Comparison of ENCODE assay signal across 18 cellular contexts in genomic region chr3:113805249-113805648, GRCh38. TPM values are rescaled to one million over a fixed set of nuclear protein-coding genes. Genes with fewer than 3 reads are reported as not detected.
A peak's percentile ranks its signal among the peaks of the same experiment; 100 is the strongest.
DNase-seq lines count a peak whose midpoint lies in the region; ATAC-seq, FAIRE-seq and TF ChIP-seq lines count a peak whose summit lies in the region.
"Had no signal": no experiment of that assay in that cellular context is flagged by ENCODE, and none has a peak within 500 bp of the region (broad histone marks: within the 10 kb centered on the region; RNA-seq: fewer than 3 reads in every experiment).

No MANE protein-coding gene starts in this region.

- no peaks in the 10 kb centered on the region for H3K9me1 ChIP-seq in endothelial cell of umbilical vein (replicated peaks; ENCODE audit: control insufficient read depth, extremely low read depth, insufficient read depth, low read length)

- peak overlapping the region; percentile 58 for H3K27ac ChIP-seq in endothelial cell of umbilical vein (ENCODE audit: insufficient read depth, low read depth, low read length)
- H3K27ac ChIP-seq: GM23248 had no signal

- no peaks in the 10 kb centered on the region for H3K79me2 ChIP-seq in endothelial cell of umbilical vein (ENCODE audit: control insufficient read depth, insufficient read depth, low read length)

- H3K36me3 ChIP-seq in endothelial cell of umbilical vein (ENCODE audit: control insufficient read depth in 2 of 2, extremely low read depth in 1 of 2, insufficient read depth in 2 of 2, low read length in 2 of 2): peaks cover 6 to 9% of the 10 kb centered on the region in 2 experiments
- H3K36me3 ChIP-seq in mucosa of descending colon (ENCODE audit: low read depth): no peaks in the 10 kb centered on the region

- FAIRE-seq in GM19239 (lab: Jason Lieb, UNC) (peak; percentile 75), endothelial cell of umbilical vein (lab: Jason Lieb, UNC) (no peak)
- FAIRE-seq: GM12891, H1 had no signal

- no peak for TF ChIP-seq POLR2A in endothelial cell of umbilical vein (IDR thresholded peaks at IDR 0.05; ENCODE audit: low read depth, low read length)

- CTCF ChIA-PET in endothelial cell of umbilical vein (lab: Charles Lee): interaction anchor here (0.7 kb wide), 1 partner anchor 61 kb away, joined by 3 read pairs; no protein-coding TSS in a partner anchor

- peak overlapping the region; percentile 34 for H3K9ac ChIP-seq in endothelial cell of umbilical vein (replicated peaks; ENCODE audit: extremely low read depth, insufficient read depth, low read length)
- H3K9ac ChIP-seq: GM23248 had no signal

- H3K9me3 ChIP-seq in endothelial cell of umbilical vein (replicated peaks; ENCODE audit: control insufficient read depth, insufficient read depth, low read length) (no peaks in the 10 kb centered on the region), mucosa of descending colon (no peaks in the 10 kb centered on the region)

- peaks cover 32% of the 10 kb centered on the region for H3K4me1 ChIP-seq in endothelial cell of umbilical vein (ENCODE audit: control insufficient read depth, extremely low read depth, insufficient read depth, low read length)
- H3K4me1 ChIP-seq in mucosa of descending colon (ENCODE audit: low read depth): peaks cover 3% of the 10 kb centered on the region

- POLR2A ChIA-PET in endothelial cell of umbilical vein (lab: Charles Lee): no interaction called here

- H3K4me3 ChIP-seq in endothelial cell of umbilical vein (replicated peaks in 1 of 3; ENCODE audit: insufficient read depth in 1 of 3, low read depth in 1 of 3, low read length in 3 of 3) (no peak overlapping the region), mucosa of descending colon (no peak overlapping the region)
- H3K4me3 ChIP-seq: GM23248 had no signal

- H3K4me2 ChIP-seq in endothelial cell of umbilical vein (ENCODE audit: insufficient read depth, low read length): peak overlapping the region; percentile 88

- no peak overlapping the region for H2AFZ ChIP-seq in endothelial cell of umbilical vein (ENCODE audit: low read depth, low read length)
- H2AFZ ChIP-seq: GM23248 had no signal

- TF ChIP-seq CTCF in endothelial cell of umbilical vein (IDR thresholded peaks at IDR 0.05; ENCODE audit: extremely low read depth in 1 of 2, insufficient read depth in 1 of 2, low read depth in 1 of 2, low read length in 2 of 2) (no peak), mucosa of descending colon (IDR thresholded peaks at IDR 0.05) (no peak)

- H3K27me3 ChIP-seq in endothelial cell of umbilical vein (ENCODE audit: control insufficient read depth in 2 of 2, insufficient read depth in 2 of 2, low read length in 2 of 2): no peaks in the 10 kb centered on the region

- peak; percentile 51 for ATAC-seq in mucosa of descending colon

- DNase-seq in GM19239 (ENCODE audit: insufficient read length, low spot score): no peak
- no peak for DNase-seq in endothelial cell of umbilical vein (ENCODE audit: low read depth, low spot score)
- no peak for DNase-seq in mucosa of descending colon
- DNase-seq in NCI-H226: no peak
- no peak for DNase-seq in SHP77 treated with DMSO at 0.1 percent for 48 hours (lab: John Stamatoyannopoulos, UW)
- no peak for DNase-seq in stimulated activated CD8-positive, alpha-beta memory T cell treated with anti-CD3 and anti-CD28 coated beads, Interleukin-4, amount 100 ng/mL, for 48 hours
- DNase-seq: C1 segment of cervical spinal cord; Calu3; CD4-positive, alpha-beta memory T cell; COR-L47; DMS53; DMS79 treated with DMSO at 0.1 percent for 48 hours; GF-D8; GM23248; H7; HCEC 1CT had no signal

- H4K20me1 ChIP-seq in endothelial cell of umbilical vein (replicated peaks; ENCODE audit: control insufficient read depth, extremely low read depth, insufficient read depth, low read length): no peaks in the 10 kb centered on the region

- dilution Hi-C loops in endothelial cell of umbilical vein (cut with MboI; ENCODE audit: extremely low pct_ligation_motif_present, low sequenced_read_pairs): no loop called here

- BruUV-seq in endothelial cell of umbilical vein (replicated peaks; lab: Mats Ljungman, UMichigan): TSS peak; percentile 34

- intact Hi-C loops in endothelial cell of umbilical vein (cut with micrococcal nuclease) (no loop called here), mucosa of descending colon (cut with DNase I, micrococcal nuclease) (no loop called here)

TF ChIP-seq in endothelial cell of umbilical vein, 7 proteins besides CTCF, POLR2A, EP300 and RAD21:
- TF ChIP-seq FOS (IDR thresholded peaks at IDR 0.05; ENCODE audit: borderline replicate concordance, insufficient read depth, low read length) (no peak), MYC (IDR thresholded peaks at IDR 0.05; ENCODE audit: low read depth, low read length) (no peak), GATA2 (IDR thresholded peaks at IDR 0.05; ENCODE audit: insufficient read depth, insufficient read length, low read depth, low read length) (no peak)
- TF ChIP-seq, protein P1, sequence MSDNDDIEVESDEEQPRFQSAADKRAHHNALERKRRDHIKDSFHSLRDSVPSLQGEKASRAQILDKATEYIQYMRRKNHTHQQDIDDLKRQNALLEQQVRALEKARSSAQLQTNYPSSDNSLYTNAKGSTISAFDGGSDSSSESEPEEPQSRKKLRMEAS (IDR thresholded peaks at IDR 0.05; ENCODE audit: insufficient read depth, insufficient read length): peak; percentile 16

RNA-seq across cellular contexts. Expression of gene GRAMD1C, which starts 33.3 kb away (rescaled TPM):
- total RNA-seq in endothelial cell of umbilical vein (17.0 and 24.0 TPM in 2 replicates), mucosa of descending colon (10 to 100 TPM in 1 of 3 donors, 1 to 10 TPM in 2; 5.7 to 19.5 (median 8.6) TPM)
- polyA plus RNA-seq in endothelial cell of umbilical vein: 3.1 and 7.0 TPM in 2 replicates
- 3.4 and 4.1 TPM in 2 replicates for polyA plus RNA-seq in endothelial cell of umbilical vein (2011; cell fraction: cytosol; rRNA removed)
- polyA plus RNA-seq in endothelial cell of umbilical vein (2011; cell fraction: nucleus; rRNA removed): 23.4 and 28.3 TPM in 2 replicates
- 8.8 and 15.1 TPM in 2 replicates for polyA plus RNA-seq in endothelial cell of umbilical vein (2012)
- polyA minus RNA-seq in endothelial cell of umbilical vein: 5.7 and 5.8 TPM in 2 replicates
- 2.7 TPM for polyA minus RNA-seq in endothelial cell of umbilical vein (2011; cell fraction: cytosol; rRNA and poly(A)+ RNA removed)
- polyA minus RNA-seq in endothelial cell of umbilical vein (2011; cell fraction: nucleus; rRNA and poly(A)+ RNA removed): 17.5 and 20.4 TPM in 2 replicates

RNA-seq across cellular contexts. Expression of gene ATP6V1A, which starts 58.4 kb away (rescaled TPM):
- 94.2 and 96.9 TPM in 2 replicates for total RNA-seq in endothelial cell of umbilical vein
- 14.9 and 20.9 TPM in 2 replicates for polyA plus RNA-seq in endothelial cell of umbilical vein
- polyA plus RNA-seq in endothelial cell of umbilical vein (2011; cell fraction: cytosol; rRNA removed): 20.6 and 23.1 TPM in 2 replicates
- polyA plus RNA-seq in endothelial cell of umbilical vein (2011; cell fraction: nucleus; rRNA removed): 28.4 and 32.2 TPM in 2 replicates
- 43.0 and 44.6 TPM in 2 replicates for polyA plus RNA-seq in endothelial cell of umbilical vein (2012)
- 110 and 131 TPM in 2 replicates for polyA minus RNA-seq in endothelial cell of umbilical vein
- polyA minus RNA-seq in endothelial cell of umbilical vein (2011; cell fraction: cytosol; rRNA and poly(A)+ RNA removed): 42.0 TPM
- polyA minus RNA-seq in endothelial cell of umbilical vein (2011; cell fraction: nucleus; rRNA and poly(A)+ RNA removed): 30.5 and 49.8 TPM in 2 replicates
- total RNA-seq in mucosa of descending colon: 10 to 100 TPM; 58.7 to 82.6 (median 65.7) TPM

RNA-seq across cellular contexts. Expression of gene NAA50, which starts 59.2 kb away (rescaled TPM):
- total RNA-seq in endothelial cell of umbilical vein: 152 and 160 TPM in 2 replicates
- polyA plus RNA-seq in endothelial cell of umbilical vein: 53.1 and 54.0 TPM in 2 replicates
- polyA plus RNA-seq in endothelial cell of umbilical vein (2011; cell fraction: cytosol; rRNA removed): 63.9 and 66.7 TPM in 2 replicates
- 48.1 and 52.9 TPM in 2 replicates for polyA plus RNA-seq in endothelial cell of umbilical vein (2011; cell fraction: nucleus; rRNA removed)
- 122 and 184 TPM in 2 replicates for polyA plus RNA-seq in endothelial cell of umbilical vein (2012)
- 41.3 and 57.2 TPM in 2 replicates for polyA minus RNA-seq in endothelial cell of umbilical vein
- polyA minus RNA-seq in endothelial cell of umbilical vein (2011; cell fraction: cytosol; rRNA and poly(A)+ RNA removed): 151 TPM
- 35.2 and 54.4 TPM in 2 replicates for polyA minus RNA-seq in endothelial cell of umbilical vein (2011; cell fraction: nucleus; rRNA and poly(A)+ RNA removed)
- total RNA-seq in mucosa of descending colon: 10 to 100 TPM; 74.4 to 99.1 (median 95.9) TPM
